Comparison of ENCODE assay signal across 9 cellular contexts in the genomic region with DNA sequence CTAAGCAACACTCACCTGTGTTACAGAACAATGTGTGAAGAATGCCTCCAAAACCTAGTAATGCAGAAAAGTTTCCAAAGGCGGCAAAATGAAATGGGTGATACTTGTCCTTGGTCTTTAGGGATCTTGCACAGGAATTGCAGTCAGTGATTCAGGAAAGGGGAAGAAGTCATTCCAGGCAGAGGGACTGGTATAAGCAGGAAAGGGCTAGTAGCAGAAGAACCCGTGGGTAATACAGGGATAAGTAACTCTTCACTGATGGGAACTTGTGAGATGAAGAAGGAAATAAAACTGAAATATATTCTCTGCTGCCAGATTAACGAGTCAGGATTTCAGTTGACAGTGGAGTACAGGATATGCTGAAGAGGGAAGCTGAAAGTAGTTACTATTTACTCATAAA. TPM values are rescaled to one million over a fixed set of nuclear protein-coding genes. Genes with fewer than 3 reads are reported as not detected.
DNase-seq lines count a peak whose midpoint lies in the region; ATAC-seq and TF ChIP-seq lines count a peak whose summit lies in the region.
"Had no signal": no experiment of that assay in that cellular context is flagged by ENCODE, and none has a peak within 500 bp of the region (broad histone marks: within the 10 kb centered on the region; RNA-seq: fewer than 3 reads in every experiment).

No MANE protein-coding gene starts in this region.

- H3K4me3 Mint-ChIP-seq in activated naive CD4-positive, alpha-beta T cell treated with anti-CD3 and anti-CD28 coated beads, Interleukin-2, amount 50 U/mL, for 24 hours = peak overlapping the region; percentile 94
- peak overlapping the region; percentile 95 for H3K4me3 Mint-ChIP-seq in activated naive CD8-positive, alpha-beta T cell
- peak overlapping the region; percentile 99 for H3K4me3 Mint-ChIP-seq in type B pancreatic cell

- intact Hi-C loops in left colon (cut with DNase I, micrococcal nuclease) = no loop called here

- peaks cover 36% of the 10 kb centered on the region for H3K4me1 Mint-ChIP-seq in activated naive CD4-positive, alpha-beta T cell treated with anti-CD3 and anti-CD28 coated beads, Interleukin-2, amount 50 U/mL, for 24 hours
- H3K4me1 Mint-ChIP-seq in activated naive CD8-positive, alpha-beta T cell (ENCODE audit: low read depth) = peaks cover 52% of the 10 kb centered on the region
- peaks cover 19% of the 10 kb centered on the region for H3K4me1 Mint-ChIP-seq in type B pancreatic cell (ENCODE audit: unreplicated experiment)

- H3K27ac Mint-ChIP-seq in activated naive CD4-positive, alpha-beta T cell treated with anti-CD3 and anti-CD28 coated beads, Interleukin-2, amount 50 U/mL, for 24 hours = peak overlapping the region; percentile 97
- H3K27ac Mint-ChIP-seq in activated naive CD8-positive, alpha-beta T cell = peak overlapping the region; percentile 98
- H3K27ac Mint-ChIP-seq in type B pancreatic cell = peak overlapping the region; percentile 98

- peak; percentile 20 for ATAC-seq in left colon
- ATAC-seq in GM18502 (IDR thresholded peaks at IDR 0.05; ENCODE audit: poor library complexity, unreplicated experiment) = no peak
- ATAC-seq in GM18505 (IDR thresholded peaks at IDR 0.05; ENCODE audit: unreplicated experiment) = no peak

- no peak for DNase-seq in activated naive CD4-positive, alpha-beta T cell (lab: John Stamatoyannopoulos, UW)
- no peak for DNase-seq in left colon
- no peak for DNase-seq in type B pancreatic cell (ENCODE audit: extremely low spot score, unreplicated experiment)
- no peak for DNase-seq in mesenteric fat pad (ENCODE audit: low spot score)
- DNase-seq: GDM1 had no signal

- peaks cover 12% of the 10 kb centered on the region for H3K36me3 Mint-ChIP-seq in activated naive CD4-positive, alpha-beta T cell treated with anti-CD3 and anti-CD28 coated beads, Interleukin-2, amount 50 U/mL, for 24 hours
- H3K36me3 Mint-ChIP-seq in activated naive CD8-positive, alpha-beta T cell = peaks cover 11% of the 10 kb centered on the region
- H3K36me3 Mint-ChIP-seq in type B pancreatic cell = peaks cover 21% of the 10 kb centered on the region

- H3K9me3 Mint-ChIP-seq in activated naive CD4-positive, alpha-beta T cell treated with anti-CD3 and anti-CD28 coated beads, Interleukin-2, amount 50 U/mL, for 24 hours = no peaks in the 10 kb centered on the region
- peaks cover 5% of the 10 kb centered on the region for H3K9me3 Mint-ChIP-seq in activated naive CD8-positive, alpha-beta T cell (ENCODE audit: low read depth)
- H3K9me3 Mint-ChIP-seq in type B pancreatic cell = peaks cover 7% of the 10 kb centered on the region

- no peak for TF ChIP-seq POLR2A in GM18505 (IDR thresholded peaks at IDR 0.05; ENCODE audit: borderline replicate concordance, extremely low read depth, insufficient read depth, insufficient read length)

- TF ChIP-seq CTCF in type B pancreatic cell (conservative IDR thresholded peaks at IDR 0.05) = no peak

- peaks cover 2% of the 10 kb centered on the region for H3K27me3 Mint-ChIP-seq in activated naive CD4-positive, alpha-beta T cell treated with anti-CD3 and anti-CD28 coated beads, Interleukin-2, amount 50 U/mL, for 24 hours
- peaks cover 3% of the 10 kb centered on the region for H3K27me3 Mint-ChIP-seq in activated naive CD8-positive, alpha-beta T cell
- H3K27me3 Mint-ChIP-seq in type B pancreatic cell = peaks cover 13% of the 10 kb centered on the region

RNA-seq across cellular contexts. Expression of gene SRFBP1, which starts 1.2 kb away (rescaled TPM):
- total RNA-seq in left colon = 1 to 10 TPM; 8.6 to 9.8 TPM
- 12.5 and 12.9 TPM in 2 replicates for total RNA-seq in type B pancreatic cell (ENCODE audit: low replicate concordance)
- 14.6 TPM for total RNA-seq in mesenteric fat pad
